ENCODE assay signal across 1 cellular context in genomic region chr12:103673487-103673886, GRCh38.
TF ChIP-seq lines count a peak whose summit lies in the region.

No MANE protein-coding gene starts in this region.

TF ChIP-seq in H1, 55 proteins besides CTCF, POLR2A, EP300 and RAD21:
- TF ChIP-seq GTF2F1 (IDR thresholded peaks at IDR 0.05; ENCODE audit: borderline replicate concordance, low read depth, low read length), result no peak
- TF ChIP-seq CHD1 (IDR thresholded peaks at IDR 0.05; ENCODE audit: low read depth, low read length), result no peak
- TF ChIP-seq CTBP2 (IDR thresholded peaks at IDR 0.05; ENCODE audit: borderline replicate concordance, insufficient read depth, insufficient read length, low read length), result no peak
- TF ChIP-seq SUZ12 (IDR thresholded peaks at IDR 0.05; ENCODE audit: low read length), result no peak
- TF ChIP-seq SIN3A (conservative IDR thresholded peaks at IDR 0.05 in 1 of 2, IDR thresholded peaks at IDR 0.05 in 1 of 2; ENCODE audit: low read depth in 1 of 2, low read length in 2 of 2), result no peak
- TF ChIP-seq RBBP5 (IDR thresholded peaks at IDR 0.05; ENCODE audit: borderline replicate concordance, low read depth, low read length), result no peak
- TF ChIP-seq SP1 (IDR thresholded peaks at IDR 0.05; ENCODE audit: low read depth, low read length), result no peak
- TF ChIP-seq RFX5 (IDR thresholded peaks at IDR 0.05; ENCODE audit: borderline replicate concordance, low read depth, low read length), result no peak
- no peak for TF ChIP-seq RNF2 (IDR thresholded peaks at IDR 0.05; ENCODE audit: borderline replicate concordance, low read depth, low read length, missing control alignments, poor library complexity, severe bottlenecking)
- TF ChIP-seq BRCA1 (IDR thresholded peaks at IDR 0.05; ENCODE audit: low read depth, low read length), result no peak
- TF ChIP-seq JUND (IDR thresholded peaks at IDR 0.05; ENCODE audit: low read length), result no peak
- TF ChIP-seq MAFK (IDR thresholded peaks at IDR 0.05; ENCODE audit: low read depth, low read length), result no peak
- no peak for TF ChIP-seq NRF1 (IDR thresholded peaks at IDR 0.05; ENCODE audit: low read depth, low read length)
- TF ChIP-seq SRF (IDR thresholded peaks at IDR 0.05; ENCODE audit: low read depth, low read length), result no peak
